1 cellular context compared by ENCODE assay signal in genomic region chr4:186227744-186228513, GRCh38.
TF ChIP-seq lines count a peak whose summit lies in the region.

No MANE protein-coding gene starts in this region.

TF ChIP-seq in H1, 55 proteins besides CTCF, POLR2A, EP300 and RAD21:
- no peak for TF ChIP-seq RFX5 (IDR thresholded peaks at IDR 0.05; ENCODE audit: borderline replicate concordance, low read depth, low read length)
- no peak for TF ChIP-seq TAF1 (IDR thresholded peaks at IDR 0.05; ENCODE audit: low read depth, low read length)
- no peak for TF ChIP-seq EGR1 (IDR thresholded peaks at IDR 0.05; ENCODE audit: borderline replicate concordance, low read depth, low read length)
- no peak for TF ChIP-seq MAX (IDR thresholded peaks at IDR 0.05)
- no peak for TF ChIP-seq BRCA1 (IDR thresholded peaks at IDR 0.05; ENCODE audit: low read depth, low read length)
- TF ChIP-seq JUN (IDR thresholded peaks at IDR 0.05; ENCODE audit: low read depth, low read length), result no peak
- no peak for TF ChIP-seq SIN3A (conservative IDR thresholded peaks at IDR 0.05 in 1 of 2, IDR thresholded peaks at IDR 0.05 in 1 of 2; ENCODE audit: low read depth in 1 of 2, low read length in 2 of 2)
- TF ChIP-seq JUND (IDR thresholded peaks at IDR 0.05; ENCODE audit: low read length), result no peak
- no peak for TF ChIP-seq SAP30 (IDR thresholded peaks at IDR 0.05; ENCODE audit: insufficient read depth, insufficient replicate concordance, low read length)
- no peak for TF ChIP-seq BCL11A (IDR thresholded peaks at IDR 0.05; ENCODE audit: low read depth in 2 of 2, low read length in 2 of 2)
- TF ChIP-seq CTBP2 (IDR thresholded peaks at IDR 0.05; ENCODE audit: borderline replicate concordance, insufficient read depth, insufficient read length, low read length), result no peak
- no peak for TF ChIP-seq CBX5 (IDR thresholded peaks at IDR 0.05; ENCODE audit: low read depth, low read length)
